Comparison of ENCODE assay signal across 8 cellular contexts in genomic region chr6:43770417-43771209, GRCh38. TPM values are rescaled to one million over a fixed set of nuclear protein-coding genes. Genes with fewer than 3 reads are reported as not detected.
DNase-seq lines count a peak whose midpoint lies in the region; ATAC-seq and TF ChIP-seq lines count a peak whose summit lies in the region.

No MANE protein-coding gene starts in this region.

- no peaks in the 10 kb centered on the region for H3K9me3 Mint-ChIP-seq in progenitor cell of endocrine pancreas (ENCODE audit: low read depth)

- H3K27ac ChIP-seq in SJCRH30 (no peak overlapping the region; the same call in 1 of the 2 replicates), ascending aorta (peak overlapping the region; percentile 86 to 98), right atrium auricular region (peak overlapping the region; percentile 98)

- H3K4me1 ChIP-seq in SJCRH30 (peaks cover 25% of the 10 kb centered on the region; the same call in 1 of the 2 replicates), ascending aorta (peaks cover 10 to 28% of the 10 kb centered on the region in 2 donors), right atrium auricular region (peaks cover 0 to 52% of the 10 kb centered on the region in 2 donors)

- H3K36me3 Mint-ChIP-seq in progenitor cell of endocrine pancreas (ENCODE audit: insufficient read depth), result peaks cover 5% of the 10 kb centered on the region

- H3K4me3 ChIP-seq in SJCRH30 (peak overlapping the region; percentile 76), ascending aorta (peak overlapping the region; percentile 86 to 97), right atrium auricular region (peak overlapping the region; percentile 82 to 87)

- no peaks in the 10 kb centered on the region for H3K36me3 ChIP-seq in SJCRH30
- no peaks in the 10 kb centered on the region for H3K36me3 ChIP-seq in ascending aorta
- no peaks in the 10 kb centered on the region for H3K36me3 ChIP-seq in right atrium auricular region

- TF ChIP-seq CTCF in ascending aorta (IDR thresholded peaks at IDR 0.05) (no peak), right atrium auricular region (IDR thresholded peaks at IDR 0.05) (no peak), progenitor cell of endocrine pancreas (IDR thresholded peaks at IDR 0.05; ENCODE audit: unreplicated experiment) (no peak)

- peaks cover 49% of the 10 kb centered on the region for H3K4me1 Mint-ChIP-seq in progenitor cell of endocrine pancreas (ENCODE audit: low read depth)

- intact Hi-C loops in ascending aorta (cut with DNase I), result loop anchor here (2.0 to 5.0 kb wide), 5 partner anchors 68 to 616 kb away; partner anchors contain the start of genes CDC5L and HSP90AB1

- H3K27me3 ChIP-seq in SJCRH30 (no peaks in the 10 kb centered on the region), ascending aorta (no peaks in the 10 kb centered on the region), right atrium auricular region (no peaks in the 10 kb centered on the region)

- H3K27me3 Mint-ChIP-seq in progenitor cell of endocrine pancreas, result no peaks in the 10 kb centered on the region

- ATAC-seq in HG03354 (IDR thresholded peaks at IDR 0.05; ENCODE audit: poor library complexity, severe bottlenecking, unreplicated experiment), result peak; percentile 16
- no peak for ATAC-seq in HG02973 (IDR thresholded peaks at IDR 0.05; ENCODE audit: unreplicated experiment)
- no peak for ATAC-seq in HG03175 (IDR thresholded peaks at IDR 0.05; ENCODE audit: unreplicated experiment)

- peak overlapping the region; percentile 97 for H3K4me3 Mint-ChIP-seq in progenitor cell of endocrine pancreas (ENCODE audit: low read depth)

- in situ Hi-C loops in Caki2 (cut with HindIII; ENCODE audit: low pct_unique_long_range_greater_than_20kb, low sequenced_read_pairs), result no loop called here

- H3K9me3 ChIP-seq in SJCRH30 (replicated peaks) (no peaks in the 10 kb centered on the region), ascending aorta (no peaks in the 10 kb centered on the region), right atrium auricular region (no peaks in the 10 kb centered on the region)

- peak; percentile 69 for DNase-seq in Caki2 (ENCODE audit: low read depth)
- DNase-seq in SJCRH30, result peak; percentile 54 to 64
- DNase-seq in ascending aorta (ENCODE audit: low spot score in 2 of 2), result peak in 1 of 2 donors; percentile 84
- DNase-seq in right atrium auricular region (ENCODE audit: low spot score), result peak; percentile 83
- peak; percentile 28 for DNase-seq in progenitor cell of endocrine pancreas (ENCODE audit: low spot score, unreplicated experiment)

- H3K27ac Mint-ChIP-seq in progenitor cell of endocrine pancreas, result peak overlapping the region; percentile 97

RNA-seq across cellular contexts. Expression of gene VEGFA, which starts 0.6 kb away (rescaled TPM):
- 40.0 and 81.4 TPM in 2 replicates for total RNA-seq in Caki2 (2014; rRNA removed; shearing (Covaris generic); ENCODE audit: low replicate concordance)
- 27.0 and 31.6 TPM in 2 replicates for total RNA-seq in SJCRH30 (2014; rRNA removed; shearing (Covaris generic))
- total RNA-seq in ascending aorta (110 TPM), right atrium auricular region (100 to 1,000 TPM; 102 to 132 TPM), progenitor cell of endocrine pancreas (243 and 267 TPM in 2 replicates)
